In the genomic region with DNA sequence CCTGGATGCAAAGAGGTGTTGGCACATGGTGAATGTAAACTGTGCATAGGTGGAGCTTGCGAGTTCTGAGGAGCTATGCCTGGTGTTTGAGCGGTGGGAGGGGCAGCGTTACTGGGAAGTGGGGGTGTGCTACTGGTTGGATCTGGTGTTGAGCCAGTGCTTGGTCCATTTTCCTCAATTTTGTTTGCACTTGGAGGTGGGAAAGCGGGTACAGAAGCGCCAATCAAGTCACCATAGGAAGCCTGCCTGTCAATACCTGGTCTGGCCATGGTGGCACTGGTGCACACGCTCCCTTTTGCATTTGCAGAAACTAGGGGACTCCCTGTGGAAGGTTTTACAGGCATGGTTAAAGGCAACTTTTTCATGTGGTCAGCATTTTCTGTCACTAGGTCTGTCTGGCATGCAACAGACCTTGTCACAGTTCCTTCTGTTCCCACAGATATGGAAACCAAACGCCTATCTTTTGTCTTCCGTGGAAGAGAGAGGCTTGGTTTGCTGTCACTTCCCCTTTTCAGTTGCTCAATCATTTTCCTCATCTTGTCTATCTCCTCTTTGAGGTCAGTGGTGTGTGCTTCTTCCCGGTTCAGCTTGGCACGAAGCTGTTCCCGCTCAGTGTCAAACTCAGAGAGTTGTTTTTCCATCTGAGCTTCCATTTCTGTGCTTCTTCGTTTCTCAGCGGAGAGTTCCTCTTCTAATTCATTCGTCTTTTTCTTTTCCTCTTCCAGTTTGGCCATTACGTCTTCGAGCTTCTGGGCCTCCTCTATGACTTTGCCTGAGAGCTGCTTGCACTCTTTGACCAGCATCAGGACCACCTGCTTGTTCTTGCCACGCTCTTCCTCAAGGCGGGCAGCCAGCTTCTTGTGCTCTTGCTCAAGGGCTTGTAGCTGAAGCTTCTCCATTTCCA, we compare ENCODE assay signal across 9 cellular contexts.
DNase-seq lines count a peak whose midpoint lies in the region; ATAC-seq, FAIRE-seq and TF ChIP-seq lines count a peak whose summit lies in the region.
"Had no signal": no experiment of that assay in that cellular context is flagged by ENCODE, and none has a peak within 500 bp of the region (broad histone marks: within the 10 kb centered on the region; RNA-seq: fewer than 3 reads in every experiment).

No MANE protein-coding gene starts in this region.

- H3K4me1 ChIP-seq in HAP-1, result no peaks in the 10 kb centered on the region

- ATAC-seq in GM18907 (IDR thresholded peaks at IDR 0.05; ENCODE audit: unreplicated experiment) (peak; percentile 90), HG02884 (IDR thresholded peaks at IDR 0.05; ENCODE audit: unreplicated experiment) (peak; percentile 79)
- ATAC-seq: activated CD8-positive, alpha-beta memory T cell treated with anti-CD3 and anti-CD28 coated beads, Interleukin-2, amount 10 ng/mL, durations not matched to agents 7 days and 5 days had no signal

- H3K4me3 Mint-ChIP-seq in chondrocyte (ENCODE audit: unreplicated experiment), result no peak overlapping the region
- H3K4me3 Mint-ChIP-seq: activated CD8-positive, alpha-beta memory T cell treated with anti-CD3 and anti-CD28 coated beads, Interleukin-2, amount 10 ng/mL, durations not matched to agents 7 days and 5 days had no signal

- H3K9me3 Mint-ChIP-seq in chondrocyte (ENCODE audit: low read depth), result no peaks in the 10 kb centered on the region

- DNase-seq in OCI-M2 (lab: John Stamatoyannopoulos, UW; ENCODE audit: unreplicated experiment) (peak; percentile 94), putamen (ENCODE audit: low spot score) (peak; percentile 56), HTR-8/SVneo (ENCODE audit: insufficient read length, low spot score) (no peak), hepatic stellate cell (ENCODE audit: low spot score) (no peak), chondrocyte (ENCODE audit: low spot score) (no peak), HAP-1 (ENCODE audit: low spot score in 2 of 2) (no peak)
- DNase-seq: activated CD8-positive, alpha-beta memory T cell treated with anti-CD3 and anti-CD28 coated beads, Interleukin-2, amount 10 ng/mL, durations not matched to agents 7 days and 5 days had no signal

- no peaks in the 10 kb centered on the region for H3K27me3 Mint-ChIP-seq in chondrocyte (ENCODE audit: low read depth)
- H3K27me3 Mint-ChIP-seq: activated CD8-positive, alpha-beta memory T cell treated with anti-CD3 and anti-CD28 coated beads, Interleukin-2, amount 10 ng/mL, durations not matched to agents 7 days and 5 days had no signal

- TF ChIP-seq CTCF in chondrocyte (IDR thresholded peaks at IDR 0.05), result no peak

- H3K9me3 ChIP-seq in HAP-1, result no peaks in the 10 kb centered on the region

- H3K4me3 ChIP-seq in HAP-1, result no peak overlapping the region

- H3K36me3 ChIP-seq in HAP-1 (replicated peaks), result no peaks in the 10 kb centered on the region

- no peak for FAIRE-seq in HTR-8/SVneo (lab: Jason Lieb, UNC)

- H3K27me3 ChIP-seq in HAP-1 (ENCODE audit: low read depth), result no peaks in the 10 kb centered on the region

- no peaks in the 10 kb centered on the region for H3K4me1 Mint-ChIP-seq in chondrocyte (ENCODE audit: low read depth)
- H3K4me1 Mint-ChIP-seq: activated CD8-positive, alpha-beta memory T cell treated with anti-CD3 and anti-CD28 coated beads, Interleukin-2, amount 10 ng/mL, durations not matched to agents 7 days and 5 days had no signal

- no peak overlapping the region for H3K27ac Mint-ChIP-seq in chondrocyte (ENCODE audit: unreplicated experiment)
- H3K27ac Mint-ChIP-seq: activated CD8-positive, alpha-beta memory T cell treated with anti-CD3 and anti-CD28 coated beads, Interleukin-2, amount 10 ng/mL, durations not matched to agents 7 days and 5 days had no signal

- in situ Hi-C loops in HAP-1 (cut with MboI; ENCODE audit: low sequenced_read_pairs), result no loop called here

- peaks cover 3% of the 10 kb centered on the region for H3K36me3 Mint-ChIP-seq in chondrocyte (ENCODE audit: low read depth)
- H3K36me3 Mint-ChIP-seq: activated CD8-positive, alpha-beta memory T cell treated with anti-CD3 and anti-CD28 coated beads, Interleukin-2, amount 10 ng/mL, durations not matched to agents 7 days and 5 days had no signal

Comparison
In these comparisons a context has a peak if more than half of its experiments do, and no peak if none do; other contexts are left out.
1. DNase-seq: peak in OCI-M2 (single experiment) and putamen (single experiment); none in HTR-8/SVneo (single experiment), hepatic stellate cell (single experiment), chondrocyte (single experiment) and HAP-1 (0 of 2).